ENCODE assay signal across 8 cellular contexts in genomic region chr3:184565421-184566211, GRCh38. TPM values are rescaled to one million over a fixed set of nuclear protein-coding genes. Genes with fewer than 3 reads are reported as not detected.
DNase-seq lines count a peak whose midpoint lies in the region; ATAC-seq and TF ChIP-seq lines count a peak whose summit lies in the region.

No MANE protein-coding gene starts in this region.

- H3K9me3 Mint-ChIP-seq in neural crest cell, result no peaks in the 10 kb centered on the region

- H3K4me3 Mint-ChIP-seq in neural crest cell, result peak overlapping the region; percentile 72

- no peaks in the 10 kb centered on the region for H3K9me3 ChIP-seq in colonic mucosa

- peak overlapping the region; percentile 71 for H3K27ac ChIP-seq in colonic mucosa

- ATAC-seq in GM21526 (IDR thresholded peaks at IDR 0.05; ENCODE audit: low FRiP score, unreplicated experiment) (no peak), HG02642 (IDR thresholded peaks at IDR 0.05; ENCODE audit: poor library complexity, unreplicated experiment) (no peak)

- no peaks in the 10 kb centered on the region for H3K27me3 ChIP-seq in colonic mucosa

- intact Hi-C loops in colonic mucosa (cut with DNase I), result loop anchor here (5.0 kb wide), 1 partner anchor 147 kb away; the partner anchor contains the start of gene MAGEF1

- TF ChIP-seq CTCF in colonic mucosa (IDR thresholded peaks at IDR 0.05) (no peak), neural crest cell (conservative IDR thresholded peaks at IDR 0.05) (no peak)

- no peak overlapping the region for H3K27ac Mint-ChIP-seq in neural crest cell (ENCODE audit: unreplicated experiment)

- no peaks in the 10 kb centered on the region for H3K36me3 Mint-ChIP-seq in neural crest cell (ENCODE audit: low read depth)

- peaks cover 34% of the 10 kb centered on the region for H3K4me1 ChIP-seq in colonic mucosa

- peaks cover 48% of the 10 kb centered on the region for H3K27me3 Mint-ChIP-seq in neural crest cell (ENCODE audit: low read depth)

- no peaks in the 10 kb centered on the region for H3K36me3 ChIP-seq in colonic mucosa

- H3K4me1 Mint-ChIP-seq in neural crest cell, result peaks cover 62% of the 10 kb centered on the region

- H3K9ac ChIP-seq in colonic mucosa (ENCODE audit: low read depth in 2 of 2, low read length in 2 of 2), result peak overlapping the region in 1 of 2 donors; percentile 83

- H3K4me3 ChIP-seq in colonic mucosa, result peak overlapping the region; percentile 78

- peak; percentile 74 for DNase-seq in COLO668 (lab: John Stamatoyannopoulos, UW; ENCODE audit: unreplicated experiment)
- DNase-seq in NCI-H1417 treated with DMSO at 0.1 percent for 48 hours (lab: John Stamatoyannopoulos, UW), result peak; percentile 53
- peak; percentile 91 for DNase-seq in colonic mucosa
- no peak for DNase-seq in neural crest cell (ENCODE audit: low read depth, low spot score)
- no peak for DNase-seq in activated T-cell treated with anti-CD3 and anti-CD28 coated beads, Interleukin-2, amount 50 U/mL, for 48 hours
- DNase-seq in 8988T, result no peak

RNA-seq across cellular contexts. Expression of gene EPHB3, which starts 4.0 kb away (rescaled TPM):
- total RNA-seq in colonic mucosa, result 10 to 100 TPM; 40.1 to 64.2 TPM
- total RNA-seq in neural crest cell, result 9.7 and 13.4 TPM in 2 replicates

Comparison
In these comparisons a context has a peak if more than half of its experiments do, and no peak if none do; other contexts are left out.
1. DNase-seq: peak in COLO668 (single experiment), NCI-H1417 treated with DMSO at 0.1 percent for 48 hours (single experiment) and colonic mucosa (single experiment); none in neural crest cell (single experiment), activated T-cell treated with anti-CD3 and anti-CD28 coated beads, Interleukin-2, amount 50 U/mL, for 48 hours (0 of 2) and 8988T (single experiment).